Comparison of ENCODE assay signal across 1 cellular context in genomic region chr4:109434007-109434792, GRCh38.
A peak's percentile ranks its signal among the peaks of the same experiment; 100 is the strongest.
TF ChIP-seq lines count a peak whose summit lies in the region.

No MANE protein-coding gene starts in this region.

TF ChIP-seq in HepG2, 621 proteins besides CTCF, POLR2A, EP300 and RAD21 (continued from another document and continues in another):
- TF ChIP-seq SIX4 (CRISPR knock-in tag; IDR thresholded peaks at IDR 0.05), result no peak
- TF ChIP-seq ZNF747 (CRISPR knock-in tag; IDR thresholded peaks at IDR 0.05; ENCODE audit: borderline replicate concordance), result no peak
- no peak for TF ChIP-seq YEATS4 (CRISPR knock-in tag; IDR thresholded peaks at IDR 0.05; ENCODE audit: borderline replicate concordance)
- TF ChIP-seq ZNF772 (CRISPR knock-in tag; IDR thresholded peaks at IDR 0.05), result no peak
- TF ChIP-seq KLF11 (CRISPR knock-in tag; IDR thresholded peaks at IDR 0.05), result no peak
- TF ChIP-seq ZNF253 (CRISPR knock-in tag; IDR thresholded peaks at IDR 0.05; ENCODE audit: borderline replicate concordance), result no peak
- TF ChIP-seq, protein P1, sequence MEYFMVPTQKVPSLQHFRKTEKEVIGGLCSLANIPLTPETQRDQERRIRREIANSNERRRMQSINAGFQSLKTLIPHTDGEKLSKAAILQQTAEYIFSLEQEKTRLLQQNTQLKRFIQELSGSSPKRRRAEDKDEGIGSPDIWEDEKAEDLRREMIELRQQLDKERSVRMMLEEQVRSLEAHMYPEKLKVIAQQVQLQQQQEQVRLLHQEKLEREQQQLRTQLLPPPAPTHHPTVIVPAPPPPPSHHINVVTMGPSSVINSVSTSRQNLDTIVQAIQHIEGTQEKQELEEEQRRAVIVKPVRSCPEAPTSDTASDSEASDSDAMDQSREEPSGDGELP (IDR thresholded peaks at IDR 0.05; ENCODE audit: borderline replicate concordance, low read depth), result no peak
- TF ChIP-seq TBX2 (CRISPR knock-in tag; IDR thresholded peaks at IDR 0.05; ENCODE audit: borderline replicate concordance), result no peak
- TF ChIP-seq ZNF790 (CRISPR knock-in tag; IDR thresholded peaks at IDR 0.05; ENCODE audit: borderline replicate concordance), result no peak
- no peak for TF ChIP-seq HNF4A (CRISPR knock-in tag; IDR thresholded peaks at IDR 0.05)
- TF ChIP-seq, protein P2, sequence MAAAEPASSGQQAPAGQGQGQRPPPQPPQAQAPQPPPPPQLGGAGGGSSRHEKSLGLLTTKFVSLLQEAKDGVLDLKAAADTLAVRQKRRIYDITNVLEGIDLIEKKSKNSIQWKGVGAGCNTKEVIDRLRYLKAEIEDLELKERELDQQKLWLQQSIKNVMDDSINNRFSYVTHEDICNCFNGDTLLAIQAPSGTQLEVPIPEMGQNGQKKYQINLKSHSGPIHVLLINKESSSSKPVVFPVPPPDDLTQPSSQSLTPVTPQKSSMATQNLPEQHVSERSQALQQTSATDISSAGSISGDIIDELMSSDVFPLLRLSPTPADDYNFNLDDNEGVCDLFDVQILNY (CRISPR knock-in tag; conservative IDR thresholded peaks at IDR 0.05), result no peak
- TF ChIP-seq ZIK1 (CRISPR knock-in tag; IDR thresholded peaks at IDR 0.05; ENCODE audit: borderline replicate concordance, low read depth), result no peak
- TF ChIP-seq, protein P3, sequence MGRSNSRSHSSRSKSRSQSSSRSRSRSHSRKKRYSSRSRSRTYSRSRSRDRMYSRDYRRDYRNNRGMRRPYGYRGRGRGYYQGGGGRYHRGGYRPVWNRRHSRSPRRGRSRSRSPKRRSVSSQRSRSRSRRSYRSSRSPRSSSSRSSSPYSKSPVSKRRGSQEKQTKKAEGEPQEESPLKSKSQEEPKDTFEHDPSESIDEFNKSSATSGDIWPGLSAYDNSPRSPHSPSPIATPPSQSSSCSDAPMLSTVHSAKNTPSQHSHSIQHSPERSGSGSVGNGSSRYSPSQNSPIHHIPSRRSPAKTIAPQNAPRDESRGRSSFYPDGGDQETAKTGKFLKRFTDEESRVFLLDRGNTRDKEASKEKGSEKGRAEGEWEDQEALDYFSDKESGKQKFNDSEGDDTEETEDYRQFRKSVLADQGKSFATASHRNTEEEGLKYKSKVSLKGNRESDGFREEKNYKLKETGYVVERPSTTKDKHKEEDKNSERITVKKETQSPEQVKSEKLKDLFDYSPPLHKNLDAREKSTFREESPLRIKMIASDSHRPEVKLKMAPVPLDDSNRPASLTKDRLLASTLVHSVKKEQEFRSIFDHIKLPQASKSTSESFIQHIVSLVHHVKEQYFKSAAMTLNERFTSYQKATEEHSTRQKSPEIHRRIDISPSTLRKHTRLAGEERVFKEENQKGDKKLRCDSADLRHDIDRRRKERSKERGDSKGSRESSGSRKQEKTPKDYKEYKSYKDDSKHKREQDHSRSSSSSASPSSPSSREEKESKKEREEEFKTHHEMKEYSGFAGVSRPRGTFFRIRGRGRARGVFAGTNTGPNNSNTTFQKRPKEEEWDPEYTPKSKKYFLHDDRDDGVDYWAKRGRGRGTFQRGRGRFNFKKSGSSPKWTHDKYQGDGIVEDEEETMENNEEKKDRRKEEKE (IDR thresholded peaks at IDR 0.05), result no peak
- no peak for TF ChIP-seq ZNF646 (CRISPR knock-in tag; IDR thresholded peaks at IDR 0.05)
- TF ChIP-seq MYC (CRISPR knock-in tag; IDR thresholded peaks at IDR 0.05; ENCODE audit: borderline replicate concordance), result no peak; the same call in 1 of the 2 replicates
- no peak for TF ChIP-seq ARNT (IDR thresholded peaks at IDR 0.05)
- TF ChIP-seq IRX3 (CRISPR knock-in tag; IDR thresholded peaks at IDR 0.05; ENCODE audit: borderline replicate concordance, low read depth), result no peak
- TF ChIP-seq ZNF607 (CRISPR knock-in tag; IDR thresholded peaks at IDR 0.05; ENCODE audit: borderline replicate concordance), result no peak
- TF ChIP-seq HNRNPLL (IDR thresholded peaks at IDR 0.05; ENCODE audit: low read depth, low read length, poor library complexity, severe bottlenecking), result no peak
- no peak for TF ChIP-seq CENPX (CRISPR knock-in tag; IDR thresholded peaks at IDR 0.05)
- no peak for TF ChIP-seq DNMT1 (CRISPR knock-in tag; IDR thresholded peaks at IDR 0.05)
- no peak for TF ChIP-seq ZNF383 (CRISPR knock-in tag; IDR thresholded peaks at IDR 0.05; ENCODE audit: borderline replicate concordance)
- TF ChIP-seq, protein P4, sequence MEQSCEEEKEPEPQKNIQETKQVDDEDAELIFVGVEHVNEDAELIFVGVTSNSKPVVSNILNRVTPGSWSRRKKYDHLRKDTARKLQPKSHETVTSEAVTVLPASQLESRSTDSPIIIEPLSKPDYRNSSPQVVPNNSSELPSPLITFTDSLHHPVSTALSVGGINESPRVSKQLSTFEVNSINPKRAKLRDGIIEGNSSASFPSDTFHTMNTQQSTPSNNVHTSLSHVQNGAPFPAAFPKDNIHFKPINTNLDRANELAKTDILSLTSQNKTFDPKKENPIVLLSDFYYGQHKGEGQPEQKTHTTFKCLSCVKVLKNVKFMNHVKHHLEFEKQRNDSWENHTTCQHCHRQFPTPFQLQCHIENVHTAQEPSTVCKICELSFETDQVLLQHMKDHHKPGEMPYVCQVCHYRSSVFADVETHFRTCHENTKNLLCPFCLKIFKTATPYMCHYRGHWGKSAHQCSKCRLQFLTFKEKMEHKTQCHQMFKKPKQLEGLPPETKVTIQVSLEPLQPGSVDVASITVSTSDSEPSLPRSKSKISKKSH (CRISPR knock-in tag; IDR thresholded peaks at IDR 0.05; ENCODE audit: borderline replicate concordance), result 0 out of 2 replicates have a peak, but pooled peaks have one; percentile 25
- TF ChIP-seq SMC3 (IDR thresholded peaks at IDR 0.05; ENCODE audit: low read length), result no peak
- TF ChIP-seq XBP1 (CRISPR knock-in tag; IDR thresholded peaks at IDR 0.05), result no peak
- no peak for TF ChIP-seq ETV6 (CRISPR knock-in tag; conservative IDR thresholded peaks at IDR 0.05)
- no peak for TF ChIP-seq ZNF800 (CRISPR knock-in tag; IDR thresholded peaks at IDR 0.05)
- no peak for TF ChIP-seq PHF21A (CRISPR knock-in tag; IDR thresholded peaks at IDR 0.05)
- no peak for TF ChIP-seq ZNF350 (CRISPR knock-in tag; IDR thresholded peaks at IDR 0.05; ENCODE audit: borderline replicate concordance, low read depth)
- TF ChIP-seq ZNF879 (CRISPR knock-in tag; IDR thresholded peaks at IDR 0.05), result no peak
- TF ChIP-seq CCAR2 (optimal IDR thresholded peaks at IDR 0.05; ENCODE audit: low read depth, low read length), result no peak
- no peak for TF ChIP-seq ELF1 (CRISPR knock-in tag; IDR thresholded peaks at IDR 0.05)
- TF ChIP-seq NKX3-1 (CRISPR knock-in tag; IDR thresholded peaks at IDR 0.05), result 0 out of 2 replicates have a peak, but pooled peaks have one; percentile 18
- TF ChIP-seq, protein P5, sequence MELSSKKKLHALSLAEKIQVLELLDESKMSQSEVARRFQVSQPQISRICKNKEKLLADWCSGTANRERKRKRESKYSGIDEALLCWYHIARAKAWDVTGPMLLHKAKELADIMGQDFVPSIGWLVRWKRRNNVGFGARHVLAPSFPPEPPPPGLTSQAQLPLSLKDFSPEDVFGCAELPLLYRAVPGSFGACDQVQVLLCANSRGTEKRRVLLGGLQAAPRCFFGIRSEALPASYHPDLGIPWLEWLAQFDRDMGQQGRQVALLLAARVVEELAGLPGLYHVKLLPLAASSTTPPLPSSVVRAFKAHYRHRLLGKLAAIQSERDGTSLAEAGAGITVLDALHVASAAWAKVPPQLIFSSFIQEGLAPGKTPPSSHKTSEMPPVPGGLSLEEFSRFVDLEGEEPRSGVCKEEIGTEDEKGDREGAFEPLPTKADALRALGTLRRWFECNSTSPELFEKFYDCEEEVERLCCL (CRISPR knock-in tag; IDR thresholded peaks at IDR 0.05; ENCODE audit: borderline replicate concordance), result no peak
- no peak for TF ChIP-seq BATF2 (CRISPR knock-in tag; IDR thresholded peaks at IDR 0.05)
- TF ChIP-seq ASH2L (IDR thresholded peaks at IDR 0.05; ENCODE audit: insufficient read length, low read depth, low read length), result peak; percentile 6
- TF ChIP-seq ARID5B (CRISPR knock-in tag; IDR thresholded peaks at IDR 0.05), result no peak
- TF ChIP-seq AGO2 (optimal IDR thresholded peaks at IDR 0.05; ENCODE audit: low read depth, low read length), result peak; percentile 28
- TF ChIP-seq SIN3A (IDR thresholded peaks at IDR 0.05; ENCODE audit: borderline replicate concordance, low read depth, low read length), result no peak
- no peak for TF ChIP-seq ELF3 (CRISPR knock-in tag; IDR thresholded peaks at IDR 0.05)
- TF ChIP-seq EEA1 (CRISPR knock-in tag; IDR thresholded peaks at IDR 0.05; ENCODE audit: borderline replicate concordance), result no peak
- TF ChIP-seq ZNF138 (CRISPR knock-in tag; IDR thresholded peaks at IDR 0.05; ENCODE audit: low read depth), result no peak
- no peak for TF ChIP-seq TBL1XR1 (IDR thresholded peaks at IDR 0.05; ENCODE audit: borderline replicate concordance, low read length, partially characterized antibody)
